In genomic region chr3:111324645-111325044, GRCh38 we compare ENCODE assay signal across 11 cellular contexts.
DNase-seq lines count a peak whose midpoint lies in the region; ATAC-seq and TF ChIP-seq lines count a peak whose summit lies in the region.
"Had no signal": no experiment of that assay in that cellular context is flagged by ENCODE, and none has a peak within 500 bp of the region (broad histone marks: within the 10 kb centered on the region; RNA-seq: fewer than 3 reads in every experiment).

No MANE protein-coding gene starts in this region.

- peak overlapping the region in 1 of 11 experiments; percentile 26; a peak in 2 of 22 replicates for H3K27ac ChIP-seq in BLaER1 treated with 17β-estradiol and CSF1 and Interleukin-3, amounts not matched to agents 10 nM and 100 nM
- H3K27ac ChIP-seq in stomach = no peak overlapping the region

- WGBS in stomach, 5 donors = 78 to 94% (median 90%) methylated on average over 1 of the region's 1 CpG

- no peak for TF ChIP-seq POLR2A in stomach (IDR thresholded peaks at IDR 0.05)

- ATAC-seq in GM19372 (IDR thresholded peaks at IDR 0.05; ENCODE audit: low read depth, unreplicated experiment) = peak; percentile 46
- peak; percentile 60 for ATAC-seq in HG03175 (IDR thresholded peaks at IDR 0.05; ENCODE audit: unreplicated experiment)
- ATAC-seq in HG03521 (IDR thresholded peaks at IDR 0.05; ENCODE audit: unreplicated experiment) = no peak

- H3K4me1 Mint-ChIP-seq in activated T-helper 2 cell treated with anti-CD3 and anti-CD28 coated beads, Interferon-gamma antibody, Interleukin-2, Interleukin-4, amounts not matched to agents 10 μg/mL and 5 μg/mL and 100 μg/mL, durations not matched to agents 14 hours and 24 hours and 36 hours (ENCODE audit: low read depth) = peaks cover 38% of the 10 kb centered on the region

- no peaks in the 10 kb centered on the region for H3K27me3 Mint-ChIP-seq in activated T-helper 2 cell treated with anti-CD3 and anti-CD28 coated beads, Interferon-gamma antibody, Interleukin-2, Interleukin-4, amounts not matched to agents 10 μg/mL and 5 μg/mL and 100 μg/mL, durations not matched to agents 14 hours and 24 hours and 36 hours (ENCODE audit: low read depth)

- TF ChIP-seq EP300 in stomach (IDR thresholded peaks at IDR 0.05) = no peak

- peak overlapping the region in 10 of 11 experiments; percentile 21 to 56 (median 48); a peak in 19 of 22 replicates for H3K4me2 ChIP-seq in BLaER1 treated with 17β-estradiol and CSF1 and Interleukin-3, amounts not matched to agents 10 nM and 100 nM

- H3K4me1 ChIP-seq in BLaER1 treated with 17β-estradiol and CSF1 and Interleukin-3, amounts not matched to agents 10 nM and 100 nM = peaks cover 13 to 49% (median 23%) of the 10 kb centered on the region in 10 experiments
- H3K4me1 ChIP-seq in stomach = peaks cover 0 to 12% (median 5%) of the 10 kb centered on the region in 4 donors

- H3K4me3 ChIP-seq in BLaER1 treated with 17β-estradiol and CSF1 and Interleukin-3, amounts not matched to agents 10 nM and 100 nM = no peak overlapping the region
- H3K4me3 ChIP-seq in stomach = no peak overlapping the region

- H3K27ac Mint-ChIP-seq in activated T-helper 2 cell treated with anti-CD3 and anti-CD28 coated beads, Interferon-gamma antibody, Interleukin-2, Interleukin-4, amounts not matched to agents 10 μg/mL and 5 μg/mL and 100 μg/mL, durations not matched to agents 14 hours and 24 hours and 36 hours = no peak overlapping the region

- TF ChIP-seq CTCF in stomach (IDR thresholded peaks at IDR 0.05) = no peak

- no peaks in the 10 kb centered on the region for H3K27me3 ChIP-seq in BLaER1 treated with 17β-estradiol and CSF1 and Interleukin-3, amounts not matched to agents 10 nM and 100 nM
- H3K27me3 ChIP-seq in stomach = no peaks in the 10 kb centered on the region

- H3K36me3 ChIP-seq in BLaER1 treated with 17β-estradiol and CSF1 and Interleukin-3, amounts not matched to agents 10 nM and 100 nM = no peaks in the 10 kb centered on the region
- H3K36me3 ChIP-seq in stomach = no peaks in the 10 kb centered on the region

- no peaks in the 10 kb centered on the region for H4K20me1 ChIP-seq in BLaER1 treated with 17β-estradiol and CSF1 and Interleukin-3, amounts not matched to agents 10 nM and 100 nM

- H3K36me3 Mint-ChIP-seq in activated T-helper 2 cell treated with anti-CD3 and anti-CD28 coated beads, Interferon-gamma antibody, Interleukin-2, Interleukin-4, amounts not matched to agents 10 μg/mL and 5 μg/mL and 100 μg/mL, durations not matched to agents 14 hours and 24 hours and 36 hours (ENCODE audit: low read depth) = peaks cover 6% of the 10 kb centered on the region

- H3K9ac ChIP-seq in BLaER1 treated with 17β-estradiol and CSF1 and Interleukin-3, amounts not matched to agents 10 nM and 100 nM = no peak overlapping the region

- intact Hi-C loops in activated T-helper 2 cell treated with anti-CD3 and anti-CD28 coated beads, Interferon-gamma antibody, Interleukin-2, Interleukin-4, amounts not matched to agents 10 μg/mL and 5 μg/mL and 100 μg/mL, durations not matched to agents 14 hours and 24 hours and 36 hours (cut with micrococcal nuclease) = loop anchor here (5.0 kb wide), 1 partner anchor 512 kb away; no protein-coding TSS in a partner anchor
- intact Hi-C loops in stomach (cut with DNase I; ENCODE audit: low total_unique reads) = no loop called here

- peak overlapping the region; percentile 3 for H3K4me3 Mint-ChIP-seq in activated T-helper 2 cell treated with anti-CD3 and anti-CD28 coated beads, Interferon-gamma antibody, Interleukin-2, Interleukin-4, amounts not matched to agents 10 μg/mL and 5 μg/mL and 100 μg/mL, durations not matched to agents 14 hours and 24 hours and 36 hours (ENCODE audit: low read depth)

- peaks cover 0 to 18% (median 5%) of the 10 kb centered on the region in 11 experiments; a peak in 7 of 22 replicates for H3K9me3 ChIP-seq in BLaER1 treated with 17β-estradiol and CSF1 and Interleukin-3, amounts not matched to agents 10 nM and 100 nM (replicated peaks in 1 of 11)
- H3K9me3 ChIP-seq in stomach = no peaks in the 10 kb centered on the region

- no peak for DNase-seq in activated T-helper 2 cell treated with anti-CD3 and anti-CD28 coated beads, Interferon-gamma antibody, Interleukin-2, Interleukin-4, amounts not matched to agents 10 μg/mL and 5 μg/mL and 100 μg/mL, durations not matched to agents 14 hours and 24 hours and 36 hours (ENCODE audit: low spot score)
- DNase-seq in NCI-H526 (lab: John Stamatoyannopoulos, UW) = no peak
- DNase-seq in stomach = no peak
- no peak for DNase-seq in activated CD4-positive, alpha-beta T cell treated with anti-CD3 and anti-CD28 coated beads for 48 hours
- DNase-seq: amygdala, erythroblast, NCI-H345 had no signal

- peaks cover 4% of the 10 kb centered on the region for H3K9me3 Mint-ChIP-seq in activated T-helper 2 cell treated with anti-CD3 and anti-CD28 coated beads, Interferon-gamma antibody, Interleukin-2, Interleukin-4, amounts not matched to agents 10 μg/mL and 5 μg/mL and 100 μg/mL, durations not matched to agents 14 hours and 24 hours and 36 hours
